In genomic region chr22:19593991-19594569, GRCh38 we compare ENCODE assay signal across 13 cellular contexts.
DNase-seq lines count a peak whose midpoint lies in the region; ATAC-seq and TF ChIP-seq lines count a peak whose summit lies in the region.
"Had no signal": no experiment of that assay in that cellular context is flagged by ENCODE, and none has a peak within 500 bp of the region (broad histone marks: within the 10 kb centered on the region; RNA-seq: fewer than 3 reads in every experiment).

No MANE protein-coding gene starts in this region.

- H3K36me3 ChIP-seq in CD4-positive, CD25-positive, alpha-beta regulatory T cell (ENCODE audit: control insufficient read depth, insufficient read depth, low read length): no peaks in the 10 kb centered on the region
- H3K36me3 ChIP-seq in smooth muscle cell (ENCODE audit: low read depth): no peaks in the 10 kb centered on the region
- H3K36me3 ChIP-seq: BE2C, HAP-1 had no signal

- no peaks in the 10 kb centered on the region for H3F3A ChIP-seq in smooth muscle cell (ENCODE audit: low read depth)

- no peak for TF ChIP-seq CTCF in CD4-positive, alpha-beta T cell (IDR thresholded peaks at IDR 0.05)
- no peak for TF ChIP-seq CTCF in smooth muscle cell (IDR thresholded peaks at IDR 0.05; ENCODE audit: borderline replicate concordance, insufficient read depth, poor library complexity, severe bottlenecking)

- 38% methylated on average over 7 of the region's 7 CpGs for WGBS in smooth muscle cell (ENCODE audit: low lambda C conversion rate)

- peaks cover 33% of the 10 kb centered on the region for H3K4me1 ChIP-seq in CD4-positive, CD25-positive, alpha-beta regulatory T cell (ENCODE audit: control insufficient read depth, insufficient read depth, low read length, poor library complexity, severe bottlenecking)
- no peaks in the 10 kb centered on the region for H3K4me1 ChIP-seq in smooth muscle cell (ENCODE audit: low read depth)
- H3K4me1 ChIP-seq: A549, BE2C, HAP-1 had no signal

- peaks cover 4% of the 10 kb centered on the region for H3K27me3 Mint-ChIP-seq in CD4-positive, CD25-positive, alpha-beta regulatory T cell
- no peaks in the 10 kb centered on the region for H3K27me3 Mint-ChIP-seq in CD4-positive, alpha-beta T cell

- no peaks in the 10 kb centered on the region for H3K79me2 ChIP-seq in smooth muscle cell (ENCODE audit: low read depth)

- H3K9me3 ChIP-seq in CD4-positive, CD25-positive, alpha-beta regulatory T cell (ENCODE audit: control insufficient read depth in 2 of 2, low read length in 2 of 2): no peaks in the 10 kb centered on the region
- H3K9me3 ChIP-seq in CD4-positive, alpha-beta T cell (ENCODE audit: control insufficient read depth, low read length): no peaks in the 10 kb centered on the region
- H3K9me3 ChIP-seq in smooth muscle cell (replicated peaks; ENCODE audit: low read depth): no peaks in the 10 kb centered on the region
- H3K9me3 ChIP-seq: A549, BE2C, HAP-1 had no signal

- no peak for ATAC-seq in CD4-positive, CD25-positive, alpha-beta regulatory T cell (ENCODE audit: low read depth in 2 of 2)
- no peak for ATAC-seq in CD4-positive, alpha-beta T cell (ENCODE audit: poor library complexity)
- ATAC-seq: A549, GM12878 had no signal

- peaks cover 18 to 54% (median 27%) of the 10 kb centered on the region in 4 donors for H3K4me1 Mint-ChIP-seq in CD4-positive, CD25-positive, alpha-beta regulatory T cell
- peaks cover 47% of the 10 kb centered on the region for H3K4me1 Mint-ChIP-seq in CD4-positive, alpha-beta T cell (ENCODE audit: low read depth)

- H3K9ac ChIP-seq in smooth muscle cell (ENCODE audit: low read depth): no peak overlapping the region

- H3K27me3 ChIP-seq in CD4-positive, CD25-positive, alpha-beta regulatory T cell (ENCODE audit: control insufficient read depth, insufficient read depth, low read length): no peaks in the 10 kb centered on the region
- H3K27me3 ChIP-seq in CD4-positive, alpha-beta T cell (ENCODE audit: control insufficient read depth, insufficient read depth, low read length): no peaks in the 10 kb centered on the region
- H3K27me3 ChIP-seq in smooth muscle cell (ENCODE audit: low read depth): peaks cover 12% of the 10 kb centered on the region
- H3K27me3 ChIP-seq: BE2C had no signal

- no peak overlapping the region for H3K4me3 ChIP-seq in CD4-positive, CD25-positive, alpha-beta regulatory T cell (ENCODE audit: low read depth, low read length)
- no peak overlapping the region for H3K4me3 ChIP-seq in smooth muscle cell
- H3K4me3 ChIP-seq: A549, GM12878, HAP-1 had no signal

- H3K4me3 Mint-ChIP-seq in CD4-positive, CD25-positive, alpha-beta regulatory T cell: peak overlapping the region in 1 of 4 donors; percentile 66
- no peak overlapping the region for H3K4me3 Mint-ChIP-seq in CD4-positive, alpha-beta T cell
- H3K4me3 Mint-ChIP-seq: CD14-positive monocyte had no signal

- no peak overlapping the region for H2AFZ ChIP-seq in smooth muscle cell (ENCODE audit: low read depth)

- DNase-seq in CD4-positive, CD25-positive, alpha-beta regulatory T cell: no peak
- no peak for DNase-seq in CD4-positive, alpha-beta T cell
- peak; percentile 64 for DNase-seq in dermis blood vessel endothelial cell
- DNase-seq in smooth muscle cell (lab: John Stamatoyannopoulos, UW; ENCODE audit: unreplicated experiment): no peak
- no peak for DNase-seq in GM19238 (ENCODE audit: insufficient read length, low spot score)
- DNase-seq in NCI-H187 (lab: John Stamatoyannopoulos, UW): no peak
- DNase-seq: BE2C, DMS79, IMR-90 had no signal

- no peaks in the 10 kb centered on the region for H4K20me1 ChIP-seq in smooth muscle cell (ENCODE audit: low read depth)

- CTCF ChIA-PET in CD4-positive, alpha-beta T cell (lab: Charles Lee): interaction anchor here (1.1 to 1.2 kb wide), 2 partner anchors 36 to 136 kb away, joined by 3 to 4 read pairs; no protein-coding TSS in a partner anchor

- intact Hi-C loops in CD4-positive, alpha-beta T cell (cut with DNase I, micrococcal nuclease): loop anchor here in 1 of 2 experiments (2.0 kb wide), 1 partner anchor 13 kb away; no protein-coding TSS in a partner anchor

- peaks cover 0 to 2% (median 0%) of the 10 kb centered on the region in 7 donors for H3K9me3 Mint-ChIP-seq in CD4-positive, CD25-positive, alpha-beta regulatory T cell
- no peaks in the 10 kb centered on the region for H3K9me3 Mint-ChIP-seq in CD4-positive, alpha-beta T cell
- H3K9me3 Mint-ChIP-seq: CD14-positive monocyte had no signal

- peak overlapping the region; percentile 27 for H3K4me2 ChIP-seq in smooth muscle cell
- H3K4me2 ChIP-seq: A549 had no signal

- no peak overlapping the region for H3K27ac ChIP-seq in CD4-positive, CD25-positive, alpha-beta regulatory T cell (ENCODE audit: insufficient read depth, low read length, poor library complexity, severe bottlenecking)
- H3K27ac ChIP-seq in CD4-positive, alpha-beta T cell (ENCODE audit: low read depth, low read length): no peak overlapping the region
- no peak overlapping the region for H3K27ac ChIP-seq in smooth muscle cell (ENCODE audit: low read depth)
- H3K27ac ChIP-seq: A549 had no signal

- H3K27ac Mint-ChIP-seq in CD4-positive, CD25-positive, alpha-beta regulatory T cell: peak overlapping the region; percentile 54 to 99 (median 91)
- H3K27ac Mint-ChIP-seq in CD4-positive, alpha-beta T cell: peak overlapping the region; percentile 93
- H3K27ac Mint-ChIP-seq: CD14-positive monocyte had no signal

- peaks cover 6% of the 10 kb centered on the region for H3K36me3 Mint-ChIP-seq in CD4-positive, CD25-positive, alpha-beta regulatory T cell
- H3K36me3 Mint-ChIP-seq in CD4-positive, alpha-beta T cell (ENCODE audit: low read depth): no peaks in the 10 kb centered on the region
- H3K36me3 Mint-ChIP-seq: CD14-positive monocyte had no signal

- POLR2A ChIA-PET in CD4-positive, alpha-beta T cell (lab: Charles Lee): no interaction called here
